In genomic region chr2:27096748-27097297, GRCh38 we compare ENCODE assay signal across 1 cellular context.
TF ChIP-seq lines count a peak whose summit lies in the region.

No MANE protein-coding gene starts in this region.

TF ChIP-seq in HCT116, 20 proteins besides CTCF, POLR2A, EP300 and RAD21:
- TF ChIP-seq CBX3 (IDR thresholded peaks at IDR 0.05; ENCODE audit: low read depth) (no peak), EZH2 (IDR thresholded peaks at IDR 0.05) (no peak), FOSL1 (IDR thresholded peaks at IDR 0.05; ENCODE audit: low read depth) (no peak), TCF7L2 (IDR thresholded peaks at IDR 0.05; ENCODE audit: borderline replicate concordance, extremely low read depth, insufficient read depth, insufficient read length) (no peak), ATF3 (IDR thresholded peaks at IDR 0.05) (no peak), SIN3A (IDR thresholded peaks at IDR 0.05; ENCODE audit: low read depth) (no peak), EZH2phosphoT487 (IDR thresholded peaks at IDR 0.05; ENCODE audit: borderline replicate concordance) (no peak), ELF1 (IDR thresholded peaks at IDR 0.05; ENCODE audit: borderline replicate concordance, low read depth) (no peak), EGR1 (IDR thresholded peaks at IDR 0.05; ENCODE audit: low read depth) (no peak), ZBTB33 (IDR thresholded peaks at IDR 0.05; ENCODE audit: extremely low read depth, insufficient replicate concordance, low read length) (no peak), ZNF274 (IDR thresholded peaks at IDR 0.05; ENCODE audit: low read depth, low read length) (no peak), SP1 (IDR thresholded peaks at IDR 0.05; ENCODE audit: low read depth) (no peak), MAX (IDR thresholded peaks at IDR 0.05) (no peak), CEBPB (IDR thresholded peaks at IDR 0.05; ENCODE audit: low read depth) (no peak), POLR2AphosphoS5 (IDR thresholded peaks at IDR 0.05; ENCODE audit: low read depth, low read length) (no peak), SRF (IDR thresholded peaks at IDR 0.05; ENCODE audit: low read depth) (no peak)
